In the genomic region with DNA sequence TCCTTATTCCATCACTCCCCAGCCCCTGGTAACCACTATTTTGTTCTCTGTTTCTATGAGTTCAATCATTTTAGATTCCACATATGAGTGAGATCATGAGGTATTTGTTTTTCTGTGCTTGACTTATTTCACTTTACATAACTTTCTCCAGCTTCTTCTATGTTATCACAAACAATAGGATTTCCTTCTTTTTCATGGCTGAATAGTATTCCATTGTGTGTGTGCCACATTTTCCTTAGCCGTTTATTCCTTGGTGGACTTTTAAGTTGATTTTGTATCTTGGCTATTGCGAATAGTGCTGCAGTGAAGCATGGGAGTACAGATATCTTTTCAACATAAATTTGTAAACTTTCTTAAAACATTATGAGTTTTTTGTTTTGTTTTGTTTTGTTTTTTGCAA, we compare ENCODE assay signal across 25 cellular contexts. TPM values are rescaled to one million over a fixed set of nuclear protein-coding genes. Genes with fewer than 3 reads are reported as not detected.
DNase-seq lines count a peak whose midpoint lies in the region; ATAC-seq, FAIRE-seq and TF ChIP-seq lines count a peak whose summit lies in the region.
"Had no signal": no experiment of that assay in that cellular context is flagged by ENCODE, and none has a peak within 500 bp of the region (broad histone marks: within the 10 kb centered on the region; RNA-seq: fewer than 3 reads in every experiment).

No MANE protein-coding gene starts in this region.

- no peak for TF ChIP-seq POLR2A in H1 (IDR thresholded peaks at IDR 0.05; ENCODE audit: control extremely low read depth in 1 of 2, low read depth in 2 of 2, low read length in 2 of 2)

- H3K36me3 ChIP-seq in DOHH2 (ENCODE audit: control insufficient read depth, low read length) (peaks cover 92% of the 10 kb centered on the region), Karpas-422 (ENCODE audit: insufficient read depth, low read length) (peaks cover 57% of the 10 kb centered on the region), H1 (ENCODE audit: control insufficient read depth in 2 of 4, insufficient read depth in 4 of 4, low read length in 3 of 4) (no peaks in the 10 kb centered on the region), neutrophil (peaks cover 10% of the 10 kb centered on the region)
- H3K36me3 ChIP-seq in effector memory CD4-positive, alpha-beta T cell (ENCODE audit: control insufficient read depth, insufficient read depth, low read length): no peaks in the 10 kb centered on the region
- H3K36me3 ChIP-seq: SJCRH30 had no signal

- H4K5ac ChIP-seq in H1 (ENCODE audit: insufficient read length, low read depth, low read length): no peak overlapping the region

- no peaks in the 10 kb centered on the region for H3K23me2 ChIP-seq in H1 (ENCODE audit: low read depth, low read length)

- H2AK5ac ChIP-seq in H1 (ENCODE audit: low read depth, low read length): no peak overlapping the region

- WGBS in H1 (ENCODE audit: extremely low coverage in 1 of 2, insufficient coverage in 1 of 2, insufficient read length in 1 of 2, insufficient replicate concordance in 2 of 2, low coverage in 1 of 2, low lambda C conversion rate in 2 of 2, missing lambda C conversion rate in 1 of 2), 2 experiments: 82% methylated on average over 2 of the region's 2 CpGs; no CpG with 5 or more reads in 1 of the 2 experiments

- H2BK5ac ChIP-seq in H1 (ENCODE audit: low read depth, low read length): no peak overlapping the region

- H3K56ac ChIP-seq in H1 (replicated peaks; ENCODE audit: insufficient read length, low read depth, low read length): no peak overlapping the region

- H3K14ac ChIP-seq in H1 (ENCODE audit: insufficient read length): no peak overlapping the region

- DNase-seq in Karpas-422 (no peak), H1 (ENCODE audit: low read depth in 1 of 2, low spot score in 2 of 2) (no peak), NCI-H187 treated with DMSO at 0.1 percent for 48 hours (lab: John Stamatoyannopoulos, UW) (no peak)
- DNase-seq in effector memory CD4-positive, alpha-beta T cell: no peak
- DNase-seq: GDM1, H7, HFFc6, MV-4-11, NCI-H1105 treated with DMSO at 0.1 percent for 48 hours, NCI-H2081, NCI-H2171, NCI-H345, NCI-H524, NCI-H82, OCI-M1, SJCRH30, T-cell had no signal

- H4K20me1 ChIP-seq in DOHH2 (ENCODE audit: control insufficient read depth, insufficient read depth, low read depth, low read length) (no peaks in the 10 kb centered on the region), Karpas-422 (ENCODE audit: insufficient read depth, low read depth, low read length) (no peaks in the 10 kb centered on the region), H1 (replicated peaks in 1 of 2; ENCODE audit: control insufficient read depth in 1 of 2, insufficient read depth in 2 of 2, low read length in 2 of 2) (no peaks in the 10 kb centered on the region)

- H2BK15ac ChIP-seq in H1 (ENCODE audit: low read length): no peak overlapping the region

- no peak overlapping the region for H3K4ac ChIP-seq in H1 (replicated peaks; ENCODE audit: insufficient read length, low read depth, low read length)

- no peaks in the 10 kb centered on the region for H3K79me1 ChIP-seq in H1 (ENCODE audit: low read depth, low read length)

- no peak for TF ChIP-seq EP300 in H1 (IDR thresholded peaks at IDR 0.05; ENCODE audit: borderline replicate concordance in 1 of 2, low read depth in 2 of 2, low read length in 2 of 2)

- no peak overlapping the region for H3K18ac ChIP-seq in H1 (ENCODE audit: extremely low read depth, low read length)

- H3K9me2 ChIP-seq in DOHH2 (replicated peaks; ENCODE audit: control insufficient read depth, low read length): no peaks in the 10 kb centered on the region
- H3K9me2 ChIP-seq in Karpas-422 (replicated peaks; ENCODE audit: insufficient read depth, low read length): no peaks in the 10 kb centered on the region

- FAIRE-seq in H1 (lab: Jason Lieb, UNC): no peak
- FAIRE-seq: RCC 7860 had no signal

- H3F3A ChIP-seq in DOHH2 (ENCODE audit: control insufficient read depth, insufficient read depth): peaks cover 35% of the 10 kb centered on the region

- H3K79me2 ChIP-seq in DOHH2 (ENCODE audit: control insufficient read depth, low read length) (peaks cover 100% of the 10 kb centered on the region), Karpas-422 (ENCODE audit: low read length) (peaks cover 85% of the 10 kb centered on the region), H1 (ENCODE audit: control insufficient read depth in 1 of 2, insufficient read depth in 2 of 2, low read length in 2 of 2) (no peaks in the 10 kb centered on the region)

- H3K27ac ChIP-seq in DOHH2 (ENCODE audit: low read depth, low read length) (no peak overlapping the region), Karpas-422 (ENCODE audit: low read length) (peak overlapping the region; percentile 99; the same call in 1 of the 2 replicates), H1 (ENCODE audit: low read depth, low read length) (no peak overlapping the region), neutrophil (peak overlapping the region; percentile 90)
- no peak overlapping the region for H3K27ac ChIP-seq in effector memory CD4-positive, alpha-beta T cell (ENCODE audit: insufficient read depth, low read length, poor library complexity, severe bottlenecking)
- H3K27ac ChIP-seq: C4-2B, KMS-11, SJCRH30 had no signal

- H3K9me3 ChIP-seq in DOHH2 (ENCODE audit: control insufficient read depth, insufficient read depth, low read length): peaks cover 22% of the 10 kb centered on the region
- peaks cover 6% of the 10 kb centered on the region for H3K9me3 ChIP-seq in Karpas-422 (ENCODE audit: low read length)
- peaks cover 0 to 1% of the 10 kb centered on the region in 2 experiments; a peak in 1 of 4 replicates for H3K9me3 ChIP-seq in H1 (ENCODE audit: insufficient read depth in 2 of 2, low read depth in 1 of 2, low read length in 1 of 2)
- no peaks in the 10 kb centered on the region for H3K9me3 ChIP-seq in neutrophil
- H3K9me3 ChIP-seq in effector memory CD4-positive, alpha-beta T cell (ENCODE audit: control insufficient read depth, low read length): no peaks in the 10 kb centered on the region
- H3K9me3 ChIP-seq: SJCRH30 had no signal

- H3K27me3 ChIP-seq in DOHH2 (ENCODE audit: control insufficient read depth, low read length) (no peaks in the 10 kb centered on the region), Karpas-422 (ENCODE audit: low read length) (no peaks in the 10 kb centered on the region), H1 (replicated peaks in 1 of 4; ENCODE audit: control insufficient read depth in 3 of 4, extremely low read depth in 1 of 4, insufficient read depth in 3 of 4, low read length in 3 of 4) (peaks cover 0 to 6% (median 0%) of the 10 kb centered on the region in 4 experiments; a peak in 3 of 7 replicates), neutrophil (no peaks in the 10 kb centered on the region)
- H3K27me3 ChIP-seq in effector memory CD4-positive, alpha-beta T cell (replicated peaks; ENCODE audit: control insufficient read depth, insufficient read depth, low read length, poor library complexity, severe bottlenecking): no peaks in the 10 kb centered on the region
- H3K27me3 ChIP-seq: SJCRH30 had no signal

- ATAC-seq in GM18873 (IDR thresholded peaks at IDR 0.05; ENCODE audit: low FRiP score, unreplicated experiment) (no peak), GM18502 (IDR thresholded peaks at IDR 0.05; ENCODE audit: poor library complexity, unreplicated experiment) (no peak)
- ATAC-seq: T-cell had no signal

- H4K8ac ChIP-seq in H1 (ENCODE audit: extremely low read depth, insufficient read depth, low read length): no peak overlapping the region

- TF ChIP-seq RAD21 in H1 (IDR thresholded peaks at IDR 0.05 in 1 of 2, conservative IDR thresholded peaks at IDR 0.05 in 1 of 2; ENCODE audit: low read depth in 2 of 2, low read length in 2 of 2): no peak

- H3K4me2 ChIP-seq in DOHH2 (ENCODE audit: low read length) (0 out of 2 replicates have a peak overlapping the region, but pooled peaks have one; percentile 92), Karpas-422 (ENCODE audit: low read depth, low read length, poor library complexity, severe bottlenecking) (no peak overlapping the region), H1 (ENCODE audit: insufficient read depth in 1 of 2, low read depth in 2 of 2, low read length in 2 of 2) (no peak overlapping the region)
- H3K4me2 ChIP-seq: KMS-11 had no signal

- POLR2A ChIA-PET in H1 (lab: Charles Lee; ENCODE audit: partially characterized antibody): no interaction called here

- H3K4me3 ChIP-seq in DOHH2 (ENCODE audit: low read length): no peak overlapping the region
- H3K4me3 ChIP-seq in Karpas-422 (ENCODE audit: low read length): no peak overlapping the region
- no peak overlapping the region for H3K4me3 ChIP-seq in H1 (ENCODE audit: extremely low read depth in 1 of 4, insufficient read depth in 2 of 4, low read depth in 3 of 4, low read length in 4 of 4)
- no peak overlapping the region for H3K4me3 ChIP-seq in neutrophil (ENCODE audit: low read depth in 1 of 2, low read length in 1 of 2)
- no peak overlapping the region for H3K4me3 ChIP-seq in effector memory CD4-positive, alpha-beta T cell (ENCODE audit: insufficient read depth, low read depth, low read length, poor library complexity, severe bottlenecking)
- H3K4me3 ChIP-seq: SJCRH30 had no signal

- no peak overlapping the region for H2BK12ac ChIP-seq in H1 (ENCODE audit: low read depth, low read length)

- no peak overlapping the region for H2AFZ ChIP-seq in Karpas-422 (ENCODE audit: low read length)
- H2AFZ ChIP-seq in H1 (ENCODE audit: low read length): no peak overlapping the region

- no peak overlapping the region for H2BK20ac ChIP-seq in H1 (ENCODE audit: low read length)

- H3K9ac ChIP-seq in Karpas-422 (ENCODE audit: low read length) (no peak overlapping the region), H1 (replicated peaks in 1 of 4; ENCODE audit: extremely low read depth in 1 of 4, low read depth in 3 of 4, low read length in 3 of 4) (no peak overlapping the region)
- H3K9ac ChIP-seq: KMS-11 had no signal

- no peak overlapping the region for H3K23ac ChIP-seq in H1 (ENCODE audit: insufficient read length)

- peaks cover 88% of the 10 kb centered on the region for H3K4me1 ChIP-seq in DOHH2 (ENCODE audit: control insufficient read depth, low read length)
- peaks cover 50% of the 10 kb centered on the region for H3K4me1 ChIP-seq in Karpas-422 (ENCODE audit: low read length)
- no peaks in the 10 kb centered on the region; a peak in 3 of 7 replicates for H3K4me1 ChIP-seq in H1 (replicated peaks in 1 of 4; ENCODE audit: control insufficient read depth in 3 of 4, insufficient read depth in 4 of 4, low read length in 3 of 4)
- H3K4me1 ChIP-seq in neutrophil (ENCODE audit: control insufficient read depth in 1 of 2, insufficient read depth in 1 of 2, low read depth in 1 of 2, low read length in 1 of 2): peaks cover 46 to 66% of the 10 kb centered on the region in 2 experiments
- H3K4me1 ChIP-seq in effector memory CD4-positive, alpha-beta T cell (ENCODE audit: control insufficient read depth, insufficient read depth, low read length, poor library complexity, severe bottlenecking): peaks cover 4% of the 10 kb centered on the region
- H3K4me1 ChIP-seq: SJCRH30 had no signal

- CTCF ChIA-PET in H1 (lab: Charles Lee; ENCODE audit: partially characterized antibody): no interaction called here

- H2BK120ac ChIP-seq in H1 (replicated peaks; ENCODE audit: low read depth, low read length): no peak overlapping the region

- no peak overlapping the region for H4K91ac ChIP-seq in H1 (replicated peaks; ENCODE audit: insufficient read length, low read length)

- TF ChIP-seq CTCF in DOHH2 (IDR thresholded peaks at IDR 0.05; ENCODE audit: low read depth, low read length, poor library complexity, severe bottlenecking) (no peak), H1 (IDR thresholded peaks at IDR 0.05; ENCODE audit: control extremely low read depth in 1 of 3, insufficient read depth in 1 of 3, low read depth in 1 of 3, low read length in 3 of 3) (no peak), neutrophil (IDR thresholded peaks at IDR 0.05) (no peak)

RNA-seq across cellular contexts. Expression of a gene that starts 15.1 kb away (rescaled TPM):
- total RNA-seq in Karpas-422 (2014; rRNA removed; shearing (Covaris generic); ENCODE audit: low replicate concordance): 151 and 216 TPM in 2 replicates
- 4.4 and 5.6 TPM in 2 replicates for total RNA-seq in H1 (2021; fragmentation: NEBNext Ultra II Directional; extraction: Animal tissue kit (Norgen Biotek cat#: 25700))
- polyA plus RNA-seq in H1 (2011; rRNA removed): 1.5 and 1.9 TPM in 2 replicates
- polyA plus RNA-seq in H1 (2011; cell fraction: cytosol; rRNA removed): 1.2 TPM
- polyA plus RNA-seq in H1 (2011; cell fraction: nucleus; rRNA removed): 4.9 TPM
- polyA plus RNA-seq in H1 (2012, experiment 1 of 2): 2.8 to 4.4 TPM (median 3.4 TPM) in 4 replicates
- polyA plus RNA-seq in H1 (2012, experiment 2 of 2): 1.1 TPM
- polyA plus RNA-seq in H1 (2013, experiment 1 of 2): 2.9 TPM
- polyA plus RNA-seq in H1 (2013, experiment 2 of 2): 3.4 TPM
- 1.7 and 2.4 TPM in 2 replicates for polyA minus RNA-seq in H1 (2011; rRNA and poly(A)+ RNA removed)
- 2.3 TPM for polyA minus RNA-seq in H1 (2011; cell fraction: cytosol; rRNA and poly(A)+ RNA removed)
- 3.9 TPM for polyA minus RNA-seq in H1 (2011; cell fraction: nucleus; rRNA and poly(A)+ RNA removed)
- total RNA-seq: HFFc6, M059J, SJCRH30 had no signal

Comparison
In these comparisons a context has a peak if more than half of its experiments do, and no peak if none do; other contexts are left out.
1. H3K27ac ChIP-seq: peak in Karpas-422 (single experiment) and neutrophil (single experiment); none in DOHH2 (single experiment), H1 (single experiment) and effector memory CD4-positive, alpha-beta T cell (single experiment).
2. RNA of a gene that starts 15.1 kb away (total RNA-seq): 151 to 216 TPM in Karpas-422; 4.4 to 5.6 TPM in H1; every median in the first group is over 10 times any median in the second.